8 cellular contexts compared by ENCODE assay signal in the genomic region with DNA sequence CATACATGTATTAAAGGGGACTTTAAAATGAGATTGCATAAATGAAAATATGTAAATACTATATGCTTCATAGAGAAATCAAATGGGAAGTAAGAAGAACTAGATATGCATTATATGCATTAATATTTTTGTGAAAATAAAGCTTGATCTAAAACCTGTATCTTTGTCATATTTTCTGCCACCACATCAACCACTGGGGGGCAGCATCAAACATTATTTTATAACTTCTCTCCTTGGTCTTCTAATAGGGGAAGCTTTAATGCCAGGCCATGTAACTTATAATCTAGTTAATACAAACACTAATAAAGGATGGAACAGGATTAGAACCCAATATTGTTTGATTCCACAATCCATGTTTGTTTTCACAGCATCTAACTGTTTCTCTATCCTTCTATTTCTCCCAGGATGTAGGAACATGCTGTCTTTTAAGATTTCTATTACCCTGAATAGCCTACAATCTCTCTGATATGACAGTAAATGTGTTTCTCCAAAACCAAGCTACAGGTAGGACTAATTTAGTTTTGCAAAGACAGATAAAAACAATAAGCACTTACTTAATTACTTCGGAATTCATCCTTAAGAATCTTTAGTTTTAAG.
DNase-seq lines count a peak whose midpoint lies in the region; ATAC-seq lines count a peak whose summit lies in the region.

No MANE protein-coding gene starts in this region.

- DNase-seq in D341Med (ENCODE audit: low spot score) (peak; percentile 51), NCI-H446 (lab: John Stamatoyannopoulos, UW) (peak; percentile 56 to 59), amniotic stem cell (lab: John Stamatoyannopoulos, UW) (peak; percentile 12), hepatic stellate cell (ENCODE audit: low spot score) (peak; percentile 12), GOT3 (lab: John Stamatoyannopoulos, UW) (no peak)
- DNase-seq in stimulated activated CD4-positive, alpha-beta T cell treated with anti-CD3 and anti-CD28 coated beads, Interleukin-4, amount 100 ng/mL, for 48 hours (ENCODE audit: low read depth in 2 of 2): peak; percentile 23 to 25

- ATAC-seq in GM21576 (IDR thresholded peaks at IDR 0.05; ENCODE audit: unreplicated experiment) (peak; percentile 54), HG02840 (IDR thresholded peaks at IDR 0.05; ENCODE audit: low FRiP score, unreplicated experiment) (no peak)
